In the genomic region with DNA sequence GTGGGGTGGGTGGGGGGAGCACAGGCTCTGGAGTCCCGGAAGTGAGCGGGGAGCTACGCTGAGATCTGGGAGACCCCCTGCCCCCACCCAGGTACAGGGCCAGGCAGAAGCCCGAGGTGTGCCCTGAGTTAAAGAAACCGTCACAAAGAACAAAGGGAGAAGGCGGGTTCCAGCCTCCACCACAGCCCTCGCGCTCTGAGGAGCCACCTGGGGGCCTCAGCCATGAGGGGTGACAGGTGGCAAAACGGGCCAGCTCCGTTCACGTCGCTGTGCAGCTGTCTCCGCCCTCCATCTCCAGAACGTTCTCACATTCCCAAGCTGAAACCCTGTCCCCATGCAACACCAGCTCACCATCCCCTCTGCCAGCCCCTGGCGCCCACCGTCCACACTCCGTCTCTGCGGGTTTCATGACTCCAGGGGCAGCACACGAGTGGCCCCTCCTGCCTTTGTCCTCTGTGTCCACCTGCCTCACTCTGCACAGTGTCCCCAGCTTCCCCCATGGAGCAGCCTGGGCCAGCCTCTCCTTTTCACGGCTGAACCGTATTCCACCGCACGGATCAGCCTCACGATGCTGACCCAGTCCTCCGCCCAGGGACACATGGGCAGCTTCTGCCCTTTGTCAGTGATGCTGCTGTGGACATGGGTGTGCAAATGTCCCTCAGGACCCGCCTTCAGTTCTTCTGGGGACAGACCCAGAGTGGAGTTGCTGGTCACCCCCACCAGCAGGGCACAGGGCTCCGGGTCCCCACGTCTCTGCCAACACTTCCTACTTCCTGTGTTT, we compare ENCODE assay signal across 20 cellular contexts. TPM values are rescaled to one million over a fixed set of nuclear protein-coding genes. Genes with fewer than 3 reads are reported as not detected.
DNase-seq lines count a peak whose midpoint lies in the region; ATAC-seq, FAIRE-seq and TF ChIP-seq lines count a peak whose summit lies in the region.
"Had no signal": no experiment of that assay in that cellular context is flagged by ENCODE, and none has a peak within 500 bp of the region (broad histone marks: within the 10 kb centered on the region; RNA-seq: fewer than 3 reads in every experiment).

No MANE protein-coding gene starts in this region.

- H3K4me3 ChIP-seq in A549 (no peak overlapping the region), mucosa of descending colon (no peak overlapping the region)
- H3K4me3 ChIP-seq: thyroid gland had no signal

- intact Hi-C loops in mucosa of descending colon (cut with DNase I, micrococcal nuclease), result no loop called here

- no peak for FAIRE-seq in A549 (lab: Jason Lieb, UNC)
- FAIRE-seq: astrocyte, colon had no signal

- no peaks in the 10 kb centered on the region for H3K36me3 ChIP-seq in mucosa of descending colon (ENCODE audit: low read depth)
- H3K36me3 ChIP-seq: thyroid gland had no signal

- peaks cover 62% of the 10 kb centered on the region for H3K4me1 ChIP-seq in A549
- no peaks in the 10 kb centered on the region; the same call in 1 of the 2 replicates for H3K4me1 ChIP-seq in H9 (ENCODE audit: insufficient read depth, low read length)
- H3K4me1 ChIP-seq in mucosa of descending colon (ENCODE audit: low read depth), result peaks cover 35% of the 10 kb centered on the region

- TF ChIP-seq POLR2A in A549 (IDR thresholded peaks at IDR 0.05; ENCODE audit: low read length), result peak; percentile 13; the same call in 1 of the 2 replicates

- H3K27ac Mint-ChIP-seq in H9 (no peak overlapping the region), glutamatergic neuron (ENCODE audit: unreplicated experiment) (no peak overlapping the region)
- no peak overlapping the region for H3K27ac Mint-ChIP-seq in stimulated activated effector memory CD8-positive, alpha-beta T cell treated with anti-CD3 and anti-CD28 coated beads, Interleukin-12 subunit alpha, Interleukin-12 subunit beta, amount 100 ng/mL, for 72 hours
- H3K27ac Mint-ChIP-seq: activated naive CD4-positive, alpha-beta T cell treated with anti-CD3 and anti-CD28 coated beads, Interleukin-2, amount 50 U/mL, for 24 hours; CD8-positive, alpha-beta memory T cell; stimulated activated memory B cell treated with anti-CD40 and anti-IgM and Interleukin-4, amounts not matched to agents 10 μg/mL and 1 μg/mL and 100 μg/mL, for 72 hours had no signal

- no peak overlapping the region for H4K91ac ChIP-seq in H9 (ENCODE audit: insufficient read length, low read depth, low read length)

- H3K79me1 ChIP-seq in H9 (ENCODE audit: insufficient read depth, low read depth, low read length, poor library complexity, severe bottlenecking), result no peaks in the 10 kb centered on the region

- no peak for DNase-seq in A549 (ENCODE audit: low read depth in 1 of 2, low spot score in 1 of 2)
- DNase-seq in H9, result peak; percentile 20
- DNase-seq in glutamatergic neuron, result peak; percentile 25
- peak; percentile 12 to 62 (median 42) for DNase-seq in mucosa of descending colon
- no peak for DNase-seq in stimulated activated effector memory CD8-positive, alpha-beta T cell treated with anti-CD3 and anti-CD28 coated beads, Interleukin-12 subunit alpha, Interleukin-12 subunit beta, amount 100 ng/mL, for 72 hours (ENCODE audit: low spot score in 2 of 2)
- no peak for DNase-seq in NCI-H524 treated with DMSO at 0.1 percent for 48 hours (lab: John Stamatoyannopoulos, UW)
- DNase-seq in globus pallidus (ENCODE audit: low spot score), result no peak
- DNase-seq: activated T-cell treated with anti-CD3 and anti-CD28 coated beads, Interleukin-2, amount 50 U/mL, for 4 hours; DMS79 treated with DMSO at 0.1 percent for 48 hours; NCI-H1048; NCI-H2081 treated with DMSO at 0.1 percent for 48 hours; NCI-H82; PC-3; thyroid gland had no signal

- H2BK12ac ChIP-seq in H9 (ENCODE audit: insufficient read length, low read depth, low read length), result no peak overlapping the region

- H2BK15ac ChIP-seq in H9 (ENCODE audit: low read depth, low read length), result no peak overlapping the region

- CTCF ChIA-PET in A549 (lab: Yijun Ruan, JAX), result interaction anchor here (0.8 to 2.8 kb wide), 5 partner anchors 9 to 353 kb away, joined by 3 to 13 read pairs (median 3); no protein-coding TSS in a partner anchor

- no peak for TF ChIP-seq CTCF in A549 (IDR thresholded peaks at IDR 0.05)
- no peak for TF ChIP-seq CTCF in H9 (conservative IDR thresholded peaks at IDR 0.05)
- TF ChIP-seq CTCF in glutamatergic neuron (IDR thresholded peaks at IDR 0.05; ENCODE audit: partially characterized antibody, unreplicated experiment), result no peak
- no peak for TF ChIP-seq CTCF in mucosa of descending colon (IDR thresholded peaks at IDR 0.05)

- H4K5ac ChIP-seq in H9 (ENCODE audit: insufficient read length, low read depth, low read length), result no peak overlapping the region

- H3K9me3 Mint-ChIP-seq in H9 (peaks cover 0 to 4% of the 10 kb centered on the region in 2 experiments; a peak in 2 of 5 replicates), glutamatergic neuron (ENCODE audit: unreplicated experiment) (peaks cover 5% of the 10 kb centered on the region)
- no peaks in the 10 kb centered on the region for H3K9me3 Mint-ChIP-seq in stimulated activated effector memory CD8-positive, alpha-beta T cell treated with anti-CD3 and anti-CD28 coated beads, Interleukin-12 subunit alpha, Interleukin-12 subunit beta, amount 100 ng/mL, for 72 hours
- H3K9me3 Mint-ChIP-seq: activated naive CD4-positive, alpha-beta T cell treated with anti-CD3 and anti-CD28 coated beads, Interleukin-2, amount 50 U/mL, for 24 hours; activated T-cell treated with anti-CD3 and anti-CD28 coated beads, Interleukin-2, amount 50 U/mL, for 4 hours; CD8-positive, alpha-beta memory T cell had no signal

- H3K23ac ChIP-seq in H9 (ENCODE audit: insufficient read length, low read depth, low read length), result no peak overlapping the region

- H3K9me3 ChIP-seq in A549, result no peaks in the 10 kb centered on the region
- no peaks in the 10 kb centered on the region for H3K9me3 ChIP-seq in H9 (ENCODE audit: control insufficient read depth, low read depth, low read length)
- H3K9me3 ChIP-seq in mucosa of descending colon, result no peaks in the 10 kb centered on the region
- H3K9me3 ChIP-seq: thyroid gland had no signal

- H3K27ac ChIP-seq in A549 (peak overlapping the region; percentile 78 to 81; a peak in 5 of 6 replicates), H9 (ENCODE audit: insufficient read length, low read depth, low read length) (no peak overlapping the region)
- H3K27ac ChIP-seq: thyroid gland had no signal

- H3K23me2 ChIP-seq in H9 (ENCODE audit: insufficient read length, low read depth, low read length, poor library complexity, severe bottlenecking), result no peaks in the 10 kb centered on the region

- peaks cover 3% of the 10 kb centered on the region for H4K20me1 ChIP-seq in H9 (ENCODE audit: control insufficient read depth, insufficient read depth, insufficient read length)

- no peak overlapping the region for H3K56ac ChIP-seq in H9 (ENCODE audit: insufficient read length, low read depth, low read length)

- no peak overlapping the region for H3K18ac ChIP-seq in H9 (ENCODE audit: insufficient read length, low read depth, low read length)

- no peak overlapping the region; the same call in 1 of the 2 replicates for H3K14ac ChIP-seq in H9 (ENCODE audit: insufficient read depth, low read length)

- H3T11ph ChIP-seq in H9 (ENCODE audit: low read length), result no peak overlapping the region

- H4K8ac ChIP-seq in H9 (replicated peaks; ENCODE audit: insufficient read length, low read depth, low read length), result no peak overlapping the region

- ATAC-seq in A549 (no peak), mucosa of descending colon (peak; percentile 1), GM19397 (IDR thresholded peaks at IDR 0.05; ENCODE audit: unreplicated experiment) (no peak)
- ATAC-seq in stimulated activated effector memory CD8-positive, alpha-beta T cell treated with anti-CD3 and anti-CD28 coated beads, Interleukin-12 subunit alpha, Interleukin-12 subunit beta, amount 100 ng/mL, for 72 hours, result no peak
- ATAC-seq: activated T-cell treated with anti-CD3 and anti-CD28 coated beads, Interleukin-2, amount 50 U/mL, for 4 hours; PC-3; stimulated activated memory B cell treated with anti-CD40 and anti-IgM and Interleukin-4, amounts not matched to agents 10 μg/mL and 1 μg/mL and 100 μg/mL, for 72 hours had no signal

- H3K4me2 ChIP-seq in A549 (no peak overlapping the region), H9 (ENCODE audit: insufficient read depth, insufficient read length, low read length) (no peak overlapping the region)

- H3K27me3 ChIP-seq in H9 (ENCODE audit: insufficient read depth, low read length), result no peaks in the 10 kb centered on the region
- H3K27me3 ChIP-seq: thyroid gland had no signal

- no peak overlapping the region for H2BK5ac ChIP-seq in H9 (ENCODE audit: insufficient read length, low read length)

- no peak for TF ChIP-seq EP300 in A549 (IDR thresholded peaks at IDR 0.05)

- H2AK5ac ChIP-seq in H9 (ENCODE audit: insufficient read length, low read length), result no peak overlapping the region

- no peak overlapping the region for H3K9ac ChIP-seq in H9 (ENCODE audit: extremely low read depth, insufficient read length, low read length)

- H3K4me1 Mint-ChIP-seq in H9 (peaks cover 3 to 9% of the 10 kb centered on the region in 2 experiments; a peak in 2 of 4 replicates), glutamatergic neuron (ENCODE audit: low read depth, unreplicated experiment) (peaks cover 1% of the 10 kb centered on the region)
- peaks cover 5% of the 10 kb centered on the region for H3K4me1 Mint-ChIP-seq in stimulated activated effector memory CD8-positive, alpha-beta T cell treated with anti-CD3 and anti-CD28 coated beads, Interleukin-12 subunit alpha, Interleukin-12 subunit beta, amount 100 ng/mL, for 72 hours
- H3K4me1 Mint-ChIP-seq: activated naive CD4-positive, alpha-beta T cell treated with anti-CD3 and anti-CD28 coated beads, Interleukin-2, amount 50 U/mL, for 24 hours; CD8-positive, alpha-beta memory T cell; stimulated activated memory B cell treated with anti-CD40 and anti-IgM and Interleukin-4, amounts not matched to agents 10 μg/mL and 1 μg/mL and 100 μg/mL, for 72 hours had no signal

- no peaks in the 10 kb centered on the region for H3K79me2 ChIP-seq in H9 (ENCODE audit: insufficient read depth, low read length)

- TF ChIP-seq RAD21 in A549 (conservative IDR thresholded peaks at IDR 0.05 in 1 of 2, IDR thresholded peaks at IDR 0.05 in 1 of 2), result no peak

- H3K27me3 Mint-ChIP-seq in H9 (ENCODE audit: low read depth), result peaks cover 24% of the 10 kb centered on the region
- peaks cover 7% of the 10 kb centered on the region for H3K27me3 Mint-ChIP-seq in glutamatergic neuron (ENCODE audit: unreplicated experiment)

- no peak overlapping the region for H2BK120ac ChIP-seq in H9 (ENCODE audit: low read depth, low read length, poor library complexity, severe bottlenecking)

- no peak overlapping the region for H3K4me3 Mint-ChIP-seq in H9
- no peak overlapping the region for H3K4me3 Mint-ChIP-seq in glutamatergic neuron (ENCODE audit: unreplicated experiment)
- no peak overlapping the region for H3K4me3 Mint-ChIP-seq in stimulated activated effector memory CD8-positive, alpha-beta T cell treated with anti-CD3 and anti-CD28 coated beads, Interleukin-12 subunit alpha, Interleukin-12 subunit beta, amount 100 ng/mL, for 72 hours
- H3K4me3 Mint-ChIP-seq: activated naive CD4-positive, alpha-beta T cell treated with anti-CD3 and anti-CD28 coated beads, Interleukin-2, amount 50 U/mL, for 24 hours; activated T-cell treated with anti-CD3 and anti-CD28 coated beads, Interleukin-2, amount 50 U/mL, for 4 hours; CD8-positive, alpha-beta memory T cell; stimulated activated memory B cell treated with anti-CD40 and anti-IgM and Interleukin-4, amounts not matched to agents 10 μg/mL and 1 μg/mL and 100 μg/mL, for 72 hours had no signal

- WGBS in A549 (ENCODE audit: missing lambda C conversion rate), result 88% methylated on average over 28 of the region's 28 CpGs
- no CpG with 5 or more reads among the region's 28 CpGs for WGBS in H9 (ENCODE audit: extremely low coverage, insufficient read length, low lambda C conversion rate)

- H3K4ac ChIP-seq in H9 (ENCODE audit: low read depth, low read length), result no peak overlapping the region

- no peak overlapping the region for H2BK20ac ChIP-seq in H9 (ENCODE audit: low read depth, low read length, poor library complexity, severe bottlenecking)

- H3K36me3 Mint-ChIP-seq in H9 (ENCODE audit: insufficient read depth in 1 of 3, low read depth in 3 of 3) (no peaks in the 10 kb centered on the region), glutamatergic neuron (ENCODE audit: unreplicated experiment) (no peaks in the 10 kb centered on the region)
- no peaks in the 10 kb centered on the region for H3K36me3 Mint-ChIP-seq in stimulated activated effector memory CD8-positive, alpha-beta T cell treated with anti-CD3 and anti-CD28 coated beads, Interleukin-12 subunit alpha, Interleukin-12 subunit beta, amount 100 ng/mL, for 72 hours
- H3K36me3 Mint-ChIP-seq: activated naive CD4-positive, alpha-beta T cell treated with anti-CD3 and anti-CD28 coated beads, Interleukin-2, amount 50 U/mL, for 24 hours; CD8-positive, alpha-beta memory T cell; stimulated activated memory B cell treated with anti-CD40 and anti-IgM and Interleukin-4, amounts not matched to agents 10 μg/mL and 1 μg/mL and 100 μg/mL, for 72 hours had no signal

- POLR2A ChIA-PET in A549 (lab: Yijun Ruan, JAX), result interaction anchor here (0.6 kb wide), 1 partner anchor 39 kb away, joined by 4 read pairs; no protein-coding TSS in a partner anchor

- H2AFZ ChIP-seq in H9 (ENCODE audit: low read length), result no peak overlapping the region

RNA-seq across cellular contexts. Expression of gene MUC5B, which starts 1.7 kb away (rescaled TPM):
- polyA plus RNA-seq in A549 (2011; rRNA removed), result 0.85 and 2.9 TPM in 2 replicates
- polyA plus RNA-seq in A549 (2012; cell fraction: cytosol; rRNA removed), result 0.15 and 0.63 TPM in 2 replicates
- 1.5 and 3.7 TPM in 2 replicates for polyA plus RNA-seq in A549 (2012; cell fraction: nucleus; rRNA removed)
- polyA plus RNA-seq in A549 (2017; fragmentation: RNase III; extraction: RNeasy Plus Mini Kit Qiagen cat#74134 plus additional on column Dnase treatment), result 0.70 to 1.4 TPM (median 0.81 TPM) in 3 replicates
- polyA minus RNA-seq in A549 (2011; rRNA and poly(A)+ RNA removed), result 4.5 and 5.7 TPM in 2 replicates
- total RNA-seq in H9 (2021), result 0.02 TPM in 1 of 2 replicates, not detected in the other
- total RNA-seq in glutamatergic neuron (ENCODE audit: unreplicated experiment), result not detected
- 100 to 1,000 TPM; 133 to 431 (median 135) TPM for total RNA-seq in mucosa of descending colon
- total RNA-seq: astrocyte; CD8-positive, alpha-beta memory T cell; thyroid gland had no signal
- polyA plus RNA-seq: CD8-positive, alpha-beta memory T cell had no signal

Comparison
In these comparisons a context has a peak if more than half of its experiments do, and no peak if none do; other contexts are left out.
1. DNase-seq: peak in H9 (single experiment), glutamatergic neuron (single experiment) and mucosa of descending colon (3 of 3); none in A549 (0 of 2), stimulated activated effector memory CD8-positive, alpha-beta T cell treated with anti-CD3 and anti-CD28 coated beads, Interleukin-12 subunit alpha, Interleukin-12 subunit beta, amount 100 ng/mL, for 72 hours (0 of 2), NCI-H524 treated with DMSO at 0.1 percent for 48 hours (single experiment) and globus pallidus (single experiment).
2. RNA of gene MUC5B, which starts 1.7 kb away (total RNA-seq): 133 to 431 TPM in mucosa of descending colon; not detected in glutamatergic neuron (single experiment) and 0.02 TPM in H9; every median in the first group is over 100 times any median in the second.